ENCODE assay signal across 9 cellular contexts in the genomic region with DNA sequence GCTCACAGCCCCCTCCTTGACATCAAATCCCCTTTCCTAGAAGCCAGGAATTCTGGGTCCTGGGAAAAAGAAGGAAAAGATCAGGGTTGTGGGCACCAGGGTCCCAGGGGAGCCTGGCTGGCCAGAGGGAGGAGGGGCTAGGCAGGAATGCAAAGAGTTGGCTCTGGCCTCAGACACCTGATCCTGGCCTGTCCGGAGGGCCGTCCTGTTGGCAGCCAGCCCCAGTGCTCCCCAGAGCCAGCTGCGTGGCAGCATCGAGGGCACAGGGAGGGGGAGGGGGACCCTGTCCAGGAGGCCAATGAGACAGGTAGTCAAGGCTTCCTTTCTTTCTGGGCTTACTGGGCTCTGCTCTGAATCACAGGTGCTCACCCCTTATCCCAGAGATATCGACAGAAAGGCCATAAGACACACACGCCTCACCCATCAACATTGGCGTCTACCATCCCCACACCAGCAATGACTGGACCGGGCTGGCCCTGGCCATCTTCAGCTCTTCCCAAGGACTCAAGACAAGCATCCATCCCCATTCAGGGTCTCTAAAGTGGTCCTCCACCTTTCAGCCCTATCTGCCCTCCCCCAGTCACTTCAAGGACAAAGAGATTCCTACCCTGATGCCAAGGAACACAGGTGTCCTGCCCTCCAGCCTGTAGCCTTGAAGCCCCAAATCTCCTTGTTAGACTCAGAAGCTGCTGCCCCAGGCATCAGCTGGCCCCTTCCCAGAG. TPM values are rescaled to one million over a fixed set of nuclear protein-coding genes. Genes with fewer than 3 reads are reported as not detected.
DNase-seq lines count a peak whose midpoint lies in the region; ATAC-seq and TF ChIP-seq lines count a peak whose summit lies in the region.
"Had no signal": no experiment of that assay in that cellular context is flagged by ENCODE, and none has a peak within 500 bp of the region (broad histone marks: within the 10 kb centered on the region; RNA-seq: fewer than 3 reads in every experiment).

No MANE protein-coding gene starts in this region.

- POLR2A ChIA-PET in T-cell (lab: Charles Lee) = no interaction called here

- H3K36me3 Mint-ChIP-seq in Calu3 (ENCODE audit: insufficient read depth, unreplicated experiment) (peaks cover 33% of the 10 kb centered on the region), T-cell (peaks cover 39% of the 10 kb centered on the region), mesothelial cell of epicardium (peaks cover 12% of the 10 kb centered on the region)

- H3K9me3 Mint-ChIP-seq in Calu3 (ENCODE audit: low read depth, unreplicated experiment) (no peaks in the 10 kb centered on the region), T-cell (no peaks in the 10 kb centered on the region), mesothelial cell of epicardium (no peaks in the 10 kb centered on the region)

- intact Hi-C loops in Calu3 (cut with micrococcal nuclease; ENCODE audit: unreplicated experiment) = no loop called here

- peak overlapping the region; percentile 15 for H3K4me3 Mint-ChIP-seq in Calu3 (ENCODE audit: low read depth, unreplicated experiment)
- peak overlapping the region; percentile 15 to 82 (median 32) for H3K4me3 Mint-ChIP-seq in T-cell
- H3K4me3 Mint-ChIP-seq in mesothelial cell of epicardium = peak overlapping the region; percentile 46
- H3K4me3 Mint-ChIP-seq: activated CD8-positive, alpha-beta memory T cell treated with anti-CD3 and anti-CD28 coated beads, Interleukin-2, amount 10 ng/mL, durations not matched to agents 7 days and 5 days had no signal

- CTCF ChIA-PET in Calu3 (lab: Charles Lee) (no interaction called here), T-cell (lab: Charles Lee) (interaction anchor here in 1 of 2 donors (0.5 kb wide), 2 partner anchors 44 to 126 kb away, joined by 3 to 6 read pairs; no protein-coding TSS in a partner anchor)

- DNase-seq in Calu3 (peak; percentile 44), T-cell (no peak), mesothelial cell of epicardium (ENCODE audit: low spot score in 2 of 2, unreplicated experiment in 2 of 2) (no peak), GM13977 (ENCODE audit: low spot score) (no peak), NCI-H1694 treated with DMSO at 0.1 percent for 48 hours (lab: John Stamatoyannopoulos, UW) (no peak), DMS 273 treated with DMSO at 0.1 percent for 48 hours (lab: John Stamatoyannopoulos, UW) (no peak)
- DNase-seq: activated CD8-positive, alpha-beta memory T cell treated with anti-CD3 and anti-CD28 coated beads, Interleukin-2, amount 10 ng/mL, durations not matched to agents 7 days and 5 days; midbrain; tibial artery had no signal

- no peak for ATAC-seq in T-cell (replicated peaks in 1 of 4)
- ATAC-seq: activated CD8-positive, alpha-beta memory T cell treated with anti-CD3 and anti-CD28 coated beads, Interleukin-2, amount 10 ng/mL, durations not matched to agents 7 days and 5 days had no signal

- TF ChIP-seq CTCF in Calu3 (IDR thresholded peaks at IDR 0.05; ENCODE audit: unreplicated experiment) = no peak
- TF ChIP-seq CTCF in mesothelial cell of epicardium (IDR thresholded peaks at IDR 0.05; ENCODE audit: unreplicated experiment) = no peak
- no peak for TF ChIP-seq CTCF in GM13977 (IDR thresholded peaks at IDR 0.05; ENCODE audit: extremely low read depth, insufficient read depth, missing control alignments)

- H3K27me3 Mint-ChIP-seq in Calu3 (ENCODE audit: unreplicated experiment) (peaks cover 69% of the 10 kb centered on the region), T-cell (peaks cover 26 to 46% of the 10 kb centered on the region in 2 donors), mesothelial cell of epicardium (ENCODE audit: low read depth) (peaks cover 14% of the 10 kb centered on the region)

- in situ Hi-C loops in GM13977 (cut with MboI; ENCODE audit: low pct_unique_long_range_greater_than_20kb, low sequenced_read_pairs, unreplicated experiment) = no loop called here

- H3K4me1 Mint-ChIP-seq in Calu3 (ENCODE audit: low read depth, unreplicated experiment) (peaks cover 12% of the 10 kb centered on the region), T-cell (peaks cover 12 to 16% (median 12%) of the 10 kb centered on the region in 3 donors), mesothelial cell of epicardium (peaks cover 14% of the 10 kb centered on the region)

- H3K27ac Mint-ChIP-seq in Calu3 (ENCODE audit: unreplicated experiment) (no peak overlapping the region), T-cell (no peak overlapping the region), mesothelial cell of epicardium (no peak overlapping the region)
- H3K27ac Mint-ChIP-seq: activated CD8-positive, alpha-beta memory T cell treated with anti-CD3 and anti-CD28 coated beads, Interleukin-2, amount 10 ng/mL, durations not matched to agents 7 days and 5 days had no signal

- BruUV-seq in Calu3 (replicated peaks; lab: Mats Ljungman, UMichigan) = no TSS peak

RNA-seq across cellular contexts. Expression of a gene that starts 0.7 kb away (rescaled TPM):
- total RNA-seq in Calu3 (2022) (1.8 TPM in 2 replicates), T-cell (1 to 10 TPM; 1.3 to 9.7 (median 2.7) TPM), mesothelial cell of epicardium (12.6 to 14.4 TPM (median 14.2 TPM) in 3 replicates)

RNA-seq across cellular contexts. Expression of a gene that starts 8.9 kb away (rescaled TPM):
- total RNA-seq in Calu3 (2022) (78.2 and 78.3 TPM in 2 replicates), T-cell (100 to 1,000 TPM in 2 of 5 donors, 10 to 100 TPM in 3; 65.5 to 104 (median 96.4) TPM), mesothelial cell of epicardium (67.6 to 70.4 TPM (median 70.3 TPM) in 3 replicates)

RNA-seq across cellular contexts. Expression of a gene that starts 9.1 kb away (rescaled TPM):
- total RNA-seq in Calu3 (2022) = 188 and 201 TPM in 2 replicates
- total RNA-seq in T-cell = 10 to 100 TPM; 19.1 to 44.0 (median 41.3) TPM
- total RNA-seq in mesothelial cell of epicardium = 138 to 140 TPM (median 140 TPM) in 3 replicates

RNA-seq across cellular contexts. Expression of a gene that starts 12.9 kb away (rescaled TPM):
- total RNA-seq in Calu3 (2022) (40.4 and 41.7 TPM in 2 replicates), T-cell (10 to 100 TPM; 13.9 to 27.7 (median 24.4) TPM), mesothelial cell of epicardium (15.0 to 15.3 TPM (median 15.1 TPM) in 3 replicates)

RNA-seq across cellular contexts. Expression of a gene that starts 16.8 kb away (rescaled TPM):
- total RNA-seq in Calu3 (2022) (53.9 and 58.9 TPM in 2 replicates), T-cell (10 to 100 TPM; 37.7 to 43.8 (median 42.6) TPM), mesothelial cell of epicardium (55.8 to 59.0 TPM (median 56.0 TPM) in 3 replicates)
